ENCODE assay signal across 1 cellular context in genomic region chr7:102942181-102942882, GRCh38.
TF ChIP-seq lines count a peak whose summit lies in the region.

No MANE protein-coding gene starts in this region.

TF ChIP-seq in K562, 482 proteins besides CTCF, POLR2A, EP300 and RAD21 (continued from another document):
- TF ChIP-seq, protein P1, sequence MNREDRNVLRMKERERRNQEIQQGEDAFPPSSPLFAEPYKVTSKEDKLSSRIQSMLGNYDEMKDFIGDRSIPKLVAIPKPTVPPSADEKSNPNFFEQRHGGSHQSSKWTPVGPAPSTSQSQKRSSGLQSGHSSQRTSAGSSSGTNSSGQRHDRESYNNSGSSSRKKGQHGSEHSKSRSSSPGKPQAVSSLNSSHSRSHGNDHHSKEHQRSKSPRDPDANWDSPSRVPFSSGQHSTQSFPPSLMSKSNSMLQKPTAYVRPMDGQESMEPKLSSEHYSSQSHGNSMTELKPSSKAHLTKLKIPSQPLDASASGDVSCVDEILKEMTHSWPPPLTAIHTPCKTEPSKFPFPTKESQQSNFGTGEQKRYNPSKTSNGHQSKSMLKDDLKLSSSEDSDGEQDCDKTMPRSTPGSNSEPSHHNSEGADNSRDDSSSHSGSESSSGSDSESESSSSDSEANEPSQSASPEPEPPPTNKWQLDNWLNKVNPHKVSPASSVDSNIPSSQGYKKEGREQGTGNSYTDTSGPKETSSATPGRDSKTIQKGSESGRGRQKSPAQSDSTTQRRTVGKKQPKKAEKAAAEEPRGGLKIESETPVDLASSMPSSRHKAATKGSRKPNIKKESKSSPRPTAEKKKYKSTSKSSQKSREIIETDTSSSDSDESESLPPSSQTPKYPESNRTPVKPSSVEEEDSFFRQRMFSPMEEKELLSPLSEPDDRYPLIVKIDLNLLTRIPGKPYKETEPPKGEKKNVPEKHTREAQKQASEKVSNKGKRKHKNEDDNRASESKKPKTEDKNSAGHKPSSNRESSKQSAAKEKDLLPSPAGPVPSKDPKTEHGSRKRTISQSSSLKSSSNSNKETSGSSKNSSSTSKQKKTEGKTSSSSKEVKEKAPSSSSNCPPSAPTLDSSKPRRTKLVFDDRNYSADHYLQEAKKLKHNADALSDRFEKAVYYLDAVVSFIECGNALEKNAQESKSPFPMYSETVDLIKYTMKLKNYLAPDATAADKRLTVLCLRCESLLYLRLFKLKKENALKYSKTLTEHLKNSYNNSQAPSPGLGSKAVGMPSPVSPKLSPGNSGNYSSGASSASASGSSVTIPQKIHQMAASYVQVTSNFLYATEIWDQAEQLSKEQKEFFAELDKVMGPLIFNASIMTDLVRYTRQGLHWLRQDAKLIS (CRISPR knock-in tag; IDR thresholded peaks at IDR 0.05) = no peak
- TF ChIP-seq ZFP30 (CRISPR knock-in tag; IDR thresholded peaks at IDR 0.05; ENCODE audit: borderline replicate concordance) (peak; percentile 10; the same call in 1 of the 2 replicates), ZNF277 (CRISPR knock-in tag; IDR thresholded peaks at IDR 0.05; ENCODE audit: borderline replicate concordance) (peak; percentile 73; the same call in 1 of the 2 replicates)
